Comparison of ENCODE assay signal across 16 cellular contexts in the genomic region with DNA sequence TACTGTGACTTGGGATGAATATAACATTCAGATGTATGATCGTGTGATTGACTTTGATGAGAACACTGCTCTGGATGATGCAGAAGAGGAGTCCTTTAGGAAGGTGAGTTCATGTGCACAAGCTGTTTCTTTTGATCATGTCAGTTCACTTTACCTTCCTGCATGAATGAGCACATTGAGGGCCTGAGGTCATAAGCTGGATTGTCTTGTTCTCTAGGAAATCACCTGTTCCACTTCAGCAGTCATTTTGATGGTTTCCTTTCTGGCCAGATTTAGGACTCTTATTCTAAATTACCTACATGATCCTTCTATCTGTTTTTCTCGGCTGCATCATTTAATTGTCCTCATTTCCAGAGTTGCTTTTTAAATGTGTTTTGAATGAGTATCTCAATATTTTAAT. TPM values are rescaled to one million over a fixed set of nuclear protein-coding genes. Genes with fewer than 3 reads are reported as not detected.
DNase-seq lines count a peak whose midpoint lies in the region; ATAC-seq, FAIRE-seq and TF ChIP-seq lines count a peak whose summit lies in the region.
"Had no signal": no experiment of that assay in that cellular context is flagged by ENCODE, and none has a peak within 500 bp of the region (broad histone marks: within the 10 kb centered on the region; RNA-seq: fewer than 3 reads in every experiment).

No MANE protein-coding gene starts in this region.

- no peaks in the 10 kb centered on the region for H3K9me2 ChIP-seq in neural cell (ENCODE audit: insufficient read depth, low read length)

- TF ChIP-seq EP300 in neural cell (conservative IDR thresholded peaks at IDR 0.05; ENCODE audit: poor library complexity, severe bottlenecking), result no peak

- H3K36me3 Mint-ChIP-seq in T-helper 17 cell (ENCODE audit: low read depth), result no peaks in the 10 kb centered on the region

- H3K4me3 Mint-ChIP-seq in T-helper 17 cell, result peak overlapping the region; percentile 62

- no peak overlapping the region for H3K27ac Mint-ChIP-seq in T-helper 17 cell

- intact Hi-C loops in heart right ventricle (cut with DNase I), result no loop called here

- no peaks in the 10 kb centered on the region for H3K9me3 ChIP-seq in T-helper 17 cell (ENCODE audit: control insufficient read depth, low read length, poor library complexity, severe bottlenecking)
- no peaks in the 10 kb centered on the region for H3K9me3 ChIP-seq in neural cell (ENCODE audit: low read length)
- no peaks in the 10 kb centered on the region for H3K9me3 ChIP-seq in heart right ventricle
- H3K9me3 ChIP-seq: A549, thoracic aorta had no signal

- peak; percentile 91 for FAIRE-seq in GM18507 (lab: Jason Lieb, UNC)
- FAIRE-seq: A549, astrocyte had no signal

- no peak overlapping the region for H3K27ac ChIP-seq in neural cell (ENCODE audit: low read length)
- H3K27ac ChIP-seq in heart right ventricle, result no peak overlapping the region
- H3K27ac ChIP-seq: A549, KMS-11, thoracic aorta, WERI-Rb-1 had no signal

- H3F3A ChIP-seq in neural cell (ENCODE audit: insufficient read depth, low read length, poor library complexity, severe bottlenecking), result no peaks in the 10 kb centered on the region

- H4K20me1 ChIP-seq in neural cell (ENCODE audit: insufficient read depth), result no peaks in the 10 kb centered on the region

- H3K27me3 Mint-ChIP-seq in T-helper 17 cell, result no peaks in the 10 kb centered on the region

- peaks cover 14% of the 10 kb centered on the region for H3K36me3 ChIP-seq in neural cell (ENCODE audit: insufficient read depth, low read length)
- peaks cover 0 to 80% (median 10%) of the 10 kb centered on the region in 9 donors for H3K36me3 ChIP-seq in heart right ventricle

- DNase-seq in NCI-H2171 treated with DMSO at 0.1 percent for 48 hours (lab: John Stamatoyannopoulos, UW) (peak; percentile 6), NCI-H2171 (lab: John Stamatoyannopoulos, UW) (no peak), GM18507 (ENCODE audit: extremely low spot score, insufficient read length, low read depth) (peak; percentile 30), T-helper 17 cell (no peak), amygdala (lab: John Stamatoyannopoulos, UW) (no peak), NCI-H2081 treated with DMSO at 0.1 percent for 48 hours (lab: John Stamatoyannopoulos, UW) (no peak), heart right ventricle (no peak)
- DNase-seq: dorsolateral prefrontal cortex; NCI-H1930; stimulated activated CD4-positive, alpha-beta T cell treated with anti-CD3 and anti-CD28 coated beads, Interleukin-15, amount 100 ng/mL, for 24 hours; WERI-Rb-1 had no signal

- peaks cover 39% of the 10 kb centered on the region for H3K79me2 ChIP-seq in neural cell (replicated peaks; ENCODE audit: insufficient read depth, low read length)

- H3K4me2 ChIP-seq in neural cell (ENCODE audit: low read length), result no peak overlapping the region
- H3K4me2 ChIP-seq: A549, KMS-11 had no signal

- ATAC-seq in T-helper 17 cell, result no peak
- ATAC-seq in heart right ventricle, result no peak
- ATAC-seq: A549 had no signal

- H3K4me3 ChIP-seq in neural cell (ENCODE audit: low read length) (peak overlapping the region; percentile 37), heart right ventricle (no peak overlapping the region)
- H3K4me3 ChIP-seq: A549, thoracic aorta had no signal

- H3K4me1 ChIP-seq in heart right ventricle, result peaks cover 0 to 23% (median 16%) of the 10 kb centered on the region in 9 donors

- no peak for TF ChIP-seq CTCF in neural cell (IDR thresholded peaks at IDR 0.05; ENCODE audit: poor library complexity, severe bottlenecking)
- no peak for TF ChIP-seq CTCF in heart right ventricle (IDR thresholded peaks at IDR 0.05)

- H2AFZ ChIP-seq in neural cell (ENCODE audit: low read depth, low read length), result no peak overlapping the region

- WGBS in heart right ventricle, 2 donors, result 96 to 98% methylated on average over 2 of the region's 2 CpGs

- TF ChIP-seq RAD21 in neural cell (conservative IDR thresholded peaks at IDR 0.05), result no peak

- H3K4me1 Mint-ChIP-seq in T-helper 17 cell, result peaks cover 18% of the 10 kb centered on the region

- no peaks in the 10 kb centered on the region for H3K27me3 ChIP-seq in neural cell (ENCODE audit: insufficient read depth, low read depth, low read length)
- no peaks in the 10 kb centered on the region for H3K27me3 ChIP-seq in heart right ventricle
- H3K27me3 ChIP-seq: dorsolateral prefrontal cortex had no signal

- no peak overlapping the region for H3K9ac ChIP-seq in neural cell (ENCODE audit: low read length)
- H3K9ac ChIP-seq: KMS-11 had no signal

TF ChIP-seq in neural cell, 6 proteins besides CTCF, POLR2A, EP300 and RAD21:
- TF ChIP-seq TAF1 (IDR thresholded peaks at IDR 0.05; ENCODE audit: low read depth) (no peak), EZH2 (IDR thresholded peaks at IDR 0.05; ENCODE audit: borderline replicate concordance, insufficient read depth, low read length, poor library complexity, severe bottlenecking) (no peak), SMC3 (conservative IDR thresholded peaks at IDR 0.05; ENCODE audit: poor library complexity) (no peak), POLR2AphosphoS5 (IDR thresholded peaks at IDR 0.05) (no peak), MXI1 (conservative IDR thresholded peaks at IDR 0.05; ENCODE audit: poor library complexity, severe bottlenecking) (no peak), REST (IDR thresholded peaks at IDR 0.05; ENCODE audit: borderline replicate concordance) (no peak)

RNA-seq across cellular contexts. Expression of gene RCN2, which starts 4.1 kb away (rescaled TPM):
- total RNA-seq in T-helper 17 cell (10 to 100 TPM; 16.2 to 17.1 TPM), heart right ventricle (10 to 100 TPM; 23.3 to 29.9 (median 27.5) TPM)
- polyA plus RNA-seq in neural cell (355 and 400 TPM in 2 replicates), heart right ventricle (10 to 100 TPM; 14.7 to 31.3 TPM)
- polyA minus RNA-seq in neural cell, result 155 and 165 TPM in 2 replicates

RNA-seq across cellular contexts. Expression of gene SCAPER, which starts 30.5 kb away (rescaled TPM):
- total RNA-seq in T-helper 17 cell (10 to 100 TPM; 33.7 to 36.6 TPM), heart right ventricle (10 to 100 TPM; 33.9 to 48.1 (median 40.2) TPM)
- polyA plus RNA-seq in neural cell (59.9 and 77.1 TPM in 2 replicates), heart right ventricle (1 to 10 TPM; 6.9 to 9.5 TPM)
- 94.7 and 128 TPM in 2 replicates for polyA minus RNA-seq in neural cell

RNA-seq across cellular contexts. Expression of gene PSTPIP1, which starts 59.3 kb away (rescaled TPM):
- total RNA-seq in T-helper 17 cell (100 to 1,000 TPM; 115 to 129 TPM), heart right ventricle (10 to 100 TPM in 1 of 10 donors, 1 to 10 TPM in 8, not detected in 1; 1.3 to 10.4 (median 2.9) TPM)
- polyA plus RNA-seq in neural cell (not detected in 2 replicates), heart right ventricle (1 to 10 TPM; 2.4 to 7.8 TPM)
- polyA minus RNA-seq in neural cell, result not detected in 2 replicates
- total RNA-seq: astrocyte had no signal
- polyA plus RNA-seq: A549 had no signal

Comparison
In these comparisons a context has a peak if more than half of its experiments do, and no peak if none do; other contexts are left out.
1. DNase-seq: peak in NCI-H2171 treated with DMSO at 0.1 percent for 48 hours (single experiment) and GM18507 (single experiment); none in NCI-H2171 (single experiment), T-helper 17 cell (0 of 3), amygdala (0 of 56), NCI-H2081 treated with DMSO at 0.1 percent for 48 hours (single experiment) and heart right ventricle (0 of 2).
2. RNA of gene PSTPIP1, which starts 59.3 kb away (total RNA-seq): 115 to 129 TPM in T-helper 17 cell; 1.3 to 10.4 TPM in heart right ventricle; every median in the first group is over 10 times any median in the second.